In genomic region chr20:5788385-5788895, GRCh38 we compare ENCODE assay signal across 8 cellular contexts. TPM values are rescaled to one million over a fixed set of nuclear protein-coding genes. Genes with fewer than 3 reads are reported as not detected.
DNase-seq lines count a peak whose midpoint lies in the region; ATAC-seq and TF ChIP-seq lines count a peak whose summit lies in the region.

No MANE protein-coding gene starts in this region.

- H3K27me3 ChIP-seq in OCI-LY3 (ENCODE audit: low read depth, low read length), result no peaks in the 10 kb centered on the region

- H3K4me2 ChIP-seq in OCI-LY3 (ENCODE audit: low read length), result no peak overlapping the region

- H3K4me1 ChIP-seq in OCI-LY3 (ENCODE audit: low read length), result 0 out of 2 replicates have a peak, but pooled peaks cover 5% of the 10 kb centered on the region

- DNase-seq in Caki2 (ENCODE audit: low read depth) (peak; percentile 58), KG1 (lab: John Stamatoyannopoulos, UW) (peak; percentile 84), erythroblast (lab: John Stamatoyannopoulos, UW) (peak; percentile 93 to 96), naive B cell (peak; percentile 78)
- DNase-seq in activated CD8-positive, alpha-beta memory T cell treated with anti-CD3 and anti-CD28 coated beads, Interleukin-2, amount 50 U/mL, for 24 hours (ENCODE audit: extremely low read depth), result peak; percentile 61
- DNase-seq in stimulated activated CD8-positive, alpha-beta memory T cell treated with anti-CD3 and anti-CD28 coated beads, Interleukin-7, amount 100 ng/mL, for 48 hours (ENCODE audit: extremely low read depth in 1 of 2, low read depth in 1 of 2), result peak; percentile 16 to 65

- TF ChIP-seq POLR2A in erythroblast (IDR thresholded peaks at IDR 0.05; ENCODE audit: low read length), result no peak

- H3K36me3 Mint-ChIP-seq in naive B cell, result peaks cover 0 to 5% of the 10 kb centered on the region in 2 donors

- H3K27me3 Mint-ChIP-seq in naive B cell, result no peaks in the 10 kb centered on the region

- H3K36me3 ChIP-seq in OCI-LY3 (replicated peaks; ENCODE audit: low read depth, low read length), result peaks cover 5% of the 10 kb centered on the region

- no peaks in the 10 kb centered on the region for H4K20me1 ChIP-seq in OCI-LY3 (ENCODE audit: insufficient read depth, low read length)

- peak; percentile 86 for ATAC-seq in GM21529 (IDR thresholded peaks at IDR 0.05; ENCODE audit: unreplicated experiment)
- peak; percentile 99 to 100 for ATAC-seq in naive B cell (ENCODE audit: low read depth in 2 of 2)

- H3K9me3 Mint-ChIP-seq in naive B cell, result no peaks in the 10 kb centered on the region

- TF ChIP-seq CTCF in OCI-LY3 (IDR thresholded peaks at IDR 0.05; ENCODE audit: low read depth, low read length), result peak; percentile 98

- no peaks in the 10 kb centered on the region for H3K9me3 ChIP-seq in OCI-LY3 (ENCODE audit: insufficient read depth, low read length)

- H3K27ac ChIP-seq in OCI-LY3 (ENCODE audit: low read length), result no peak overlapping the region

- H3K79me2 ChIP-seq in OCI-LY3 (ENCODE audit: low read length), result no peaks in the 10 kb centered on the region

- peak overlapping the region in 1 of 6 donors; percentile 50 for H3K27ac Mint-ChIP-seq in naive B cell

- H2AFZ ChIP-seq in OCI-LY3 (ENCODE audit: low read depth, low read length), result no peak overlapping the region

- H3K4me3 ChIP-seq in OCI-LY3 (ENCODE audit: low read length), result no peak overlapping the region

- H3K4me1 Mint-ChIP-seq in naive B cell, result peaks cover 5 to 36% (median 7%) of the 10 kb centered on the region in 3 donors

- H3K4me3 Mint-ChIP-seq in naive B cell, result no peak overlapping the region

- in situ Hi-C loops in Caki2 (cut with HindIII; ENCODE audit: low pct_unique_long_range_greater_than_20kb, low sequenced_read_pairs), result no loop called here

- H3K9ac ChIP-seq in OCI-LY3 (ENCODE audit: low read length), result no peak overlapping the region

RNA-seq across cellular contexts. Expression of gene SHLD1, which starts 38.2 kb away (rescaled TPM):
- 10.1 and 11.8 TPM in 2 replicates for total RNA-seq in Caki2 (2014; rRNA removed; shearing (Covaris generic); ENCODE audit: low replicate concordance)
- 10 to 100 TPM; 14.0 to 43.9 (median 30.8) TPM for polyA plus RNA-seq in naive B cell (ENCODE audit: low read depth in 6 of 6)

Comparison
In these comparisons a context has a peak if more than half of its experiments do, and no peak if none do; other contexts are left out.
1. DNase-seq: peak in every context shown above with its lines; median percentile 94 in erythroblast; 84 in KG1; 78 in naive B cell; 61 in activated CD8-positive, alpha-beta memory T cell treated with anti-CD3 and anti-CD28 coated beads, Interleukin-2, amount 50 U/mL, for 24 hours; 58 in Caki2; 40 in stimulated activated CD8-positive, alpha-beta memory T cell treated with anti-CD3 and anti-CD28 coated beads, Interleukin-7, amount 100 ng/mL, for 48 hours.